8 cellular contexts compared by ENCODE assay signal in genomic region chr15:69452702-69453513, GRCh38. TPM values are rescaled to one million over a fixed set of nuclear protein-coding genes. Genes with fewer than 3 reads are reported as not detected.
DNase-seq lines count a peak whose midpoint lies in the region; TF ChIP-seq lines count a peak whose summit lies in the region.

TSS of gene RPLP1 (plus strand) at chr15:69452818. CDS start at chr15:69452949, 131 bp downstream.

- peaks cover 48% of the 10 kb centered on the region for H4K20me1 ChIP-seq in Loucy (ENCODE audit: insufficient read depth, low read length, poor library complexity, severe bottlenecking)

- peak within 1 kb of the TSS; percentile 95 for H3K4me2 ChIP-seq in Loucy (ENCODE audit: low read depth, low read length, poor library complexity, severe bottlenecking)

- H3K27me3 ChIP-seq in Loucy (ENCODE audit: insufficient read depth, low read length, poor library complexity, severe bottlenecking) = peaks cover 10% of the 10 kb centered on the region
- H3K27me3 ChIP-seq in stomach smooth muscle (ENCODE audit: control insufficient read depth in 1 of 2, insufficient read depth in 2 of 2, low read length in 2 of 2) = no peaks in the 10 kb centered on the region

- peaks cover 13% of the 10 kb centered on the region; the same call in 1 of the 2 replicates for H3F3A ChIP-seq in Loucy (ENCODE audit: low read depth)

- H3K36me3 ChIP-seq in Loucy (ENCODE audit: insufficient read depth, low read length) (peaks cover 42% of the 10 kb centered on the region), stomach smooth muscle (ENCODE audit: control insufficient read depth in 2 of 2, insufficient read depth in 2 of 2, low read length in 2 of 2) (peaks cover 15 to 21% of the 10 kb centered on the region in 2 donors)

- DNase-seq in ELR (ENCODE audit: low read depth) (peak; percentile 95), H4 (ENCODE audit: low spot score) (peak; percentile 88), SHP77 treated with DMSO at 0.1 percent for 48 hours (lab: John Stamatoyannopoulos, UW) (peak; percentile 79), activated gamma-delta T cell treated with Interleukin-2 at 50 U/mL for 16 hours (peak; percentile 95), fibroblast of villous mesenchyme (ENCODE audit: low read depth) (peak; percentile 96), neural crest cell (ENCODE audit: low read depth, low spot score) (peak; percentile 97)

- H2AFZ ChIP-seq in Loucy (ENCODE audit: low read length) = peak within 1 kb of the TSS; percentile 90

- H3K9me3 Mint-ChIP-seq in neural crest cell = no peaks in the 10 kb centered on the region

- peak within 1 kb of the TSS; percentile 86 for H3K9ac ChIP-seq in Loucy (ENCODE audit: low read depth, low read length, poor library complexity, severe bottlenecking)
- H3K9ac ChIP-seq in stomach smooth muscle (ENCODE audit: low read length in 2 of 2) = peak within 1 kb of the TSS; percentile 86 to 93

- H3K9me3 ChIP-seq in Loucy (ENCODE audit: insufficient read depth, low read depth, low read length) (no peaks in the 10 kb centered on the region), stomach smooth muscle (ENCODE audit: control insufficient read depth in 2 of 2, low read length in 2 of 2) (no peaks in the 10 kb centered on the region)

- H3K79me2 ChIP-seq in Loucy (ENCODE audit: insufficient read depth, low read length) = peaks cover 44% of the 10 kb centered on the region

- H3K27ac Mint-ChIP-seq in neural crest cell (ENCODE audit: unreplicated experiment) = peak within 1 kb of the TSS; percentile 98

- no peaks in the 10 kb centered on the region for H3K9me2 ChIP-seq in Loucy (replicated peaks; ENCODE audit: low read depth, low read length)

- TF ChIP-seq CTCF in Loucy (conservative IDR thresholded peaks at IDR 0.05; ENCODE audit: low read length) = no peak
- TF ChIP-seq CTCF in fibroblast of villous mesenchyme (IDR thresholded peaks at IDR 0.05; ENCODE audit: insufficient read depth, low read depth, low read length) = no peak
- no peak for TF ChIP-seq CTCF in neural crest cell (conservative IDR thresholded peaks at IDR 0.05)

- peaks cover 2% of the 10 kb centered on the region for H3K27me3 Mint-ChIP-seq in neural crest cell (ENCODE audit: low read depth)

- H3K27ac ChIP-seq in stomach smooth muscle (ENCODE audit: low read length) = peak within 1 kb of the TSS; percentile 97

- H3K4me3 ChIP-seq in Loucy (ENCODE audit: low read length, poor library complexity, severe bottlenecking) (peak within 1 kb of the TSS; percentile 86), fibroblast of villous mesenchyme (ENCODE audit: low read depth, low read length) (peak within 1 kb of the TSS; percentile 76), stomach smooth muscle (ENCODE audit: low read length in 2 of 2) (peak within 1 kb of the TSS; percentile 93 to 97)

- H3K4me3 Mint-ChIP-seq in neural crest cell = peak within 1 kb of the TSS; percentile 97

- H3K4me1 ChIP-seq in Loucy (ENCODE audit: insufficient read depth, low read length, poor library complexity, severe bottlenecking) (peaks cover 30% of the 10 kb centered on the region), stomach smooth muscle (ENCODE audit: control insufficient read depth, insufficient read depth, low read length) (peaks cover 21% of the 10 kb centered on the region)

- H3K36me3 Mint-ChIP-seq in neural crest cell (ENCODE audit: low read depth) = peaks cover 29% of the 10 kb centered on the region

- peaks cover 40% of the 10 kb centered on the region for H3K4me1 Mint-ChIP-seq in neural crest cell

RNA-seq across cellular contexts. Expression of gene RPLP1, which starts in this region (rescaled TPM):
- total RNA-seq in H4 (2014; rRNA removed; shearing (Covaris generic)) = 93.2 and 187 TPM in 2 replicates
- total RNA-seq in fibroblast of villous mesenchyme (73.8 and 79.6 TPM in 2 replicates), neural crest cell (1,595 and 1,772 TPM in 2 replicates)

Comparison
In these comparisons a context has a peak if more than half of its experiments do, and no peak if none do; other contexts are left out.
1. Peak in every context shown above with its lines: DNase-seq, H3K4me3 ChIP-seq and H3K27ac ChIP-seq.